In genomic region chr4:76430519-76431388, GRCh38 we compare ENCODE assay signal across 9 cellular contexts. TPM values are rescaled to one million over a fixed set of nuclear protein-coding genes. Genes with fewer than 3 reads are reported as not detected.
A peak's percentile ranks its signal among the peaks of the same experiment; 100 is the strongest.
DNase-seq lines count a peak whose midpoint lies in the region; ATAC-seq and TF ChIP-seq lines count a peak whose summit lies in the region.
"Had no signal": no experiment of that assay in that cellular context is flagged by ENCODE, and none has a peak within 500 bp of the region (broad histone marks: within the 10 kb centered on the region; RNA-seq: fewer than 3 reads in every experiment).

No MANE protein-coding gene starts in this region.

- no peak overlapping the region for H3K4me2 ChIP-seq in Karpas-422 (ENCODE audit: low read depth, low read length, poor library complexity, severe bottlenecking)

- no peak overlapping the region for H3K9ac ChIP-seq in Karpas-422 (ENCODE audit: low read length)

- no peaks in the 10 kb centered on the region for H3K9me2 ChIP-seq in Karpas-422 (replicated peaks; ENCODE audit: insufficient read depth, low read length)

- H3K4me3 ChIP-seq in Karpas-422 (ENCODE audit: low read length) (no peak overlapping the region), fibroblast of mammary gland (ENCODE audit: control insufficient read depth, low read depth, low read length) (no peak overlapping the region)

- no peaks in the 10 kb centered on the region for H3K9me3 ChIP-seq in Karpas-422 (ENCODE audit: low read length)

- no peak overlapping the region for H2AFZ ChIP-seq in Karpas-422 (ENCODE audit: low read length)

- no peaks in the 10 kb centered on the region for H4K20me1 ChIP-seq in Karpas-422 (ENCODE audit: insufficient read depth, low read depth, low read length)

- peak; percentile 70 for TF ChIP-seq CTCF in fibroblast of mammary gland (conservative IDR thresholded peaks at IDR 0.05; ENCODE audit: control insufficient read depth, insufficient read depth, low read depth, low read length)

- no peak overlapping the region for H3K27ac ChIP-seq in Karpas-422 (ENCODE audit: low read length)

- H3K36me3 ChIP-seq in Karpas-422 (ENCODE audit: insufficient read depth, low read length), result no peaks in the 10 kb centered on the region

- no peak for ATAC-seq in HG02610 (IDR thresholded peaks at IDR 0.05; ENCODE audit: unreplicated experiment)

- DNase-seq in NCI-H1436 (lab: John Stamatoyannopoulos, UW) (peak; percentile 29), NCI-H1436 treated with DMSO at 0.1 percent for 48 hours (lab: John Stamatoyannopoulos, UW) (no peak), Karpas-422 (peak; percentile 68), SK-N-DZ (ENCODE audit: low spot score) (peak; percentile 47), fibroblast of mammary gland (ENCODE audit: low read depth) (peak; percentile 66), retina (peak; percentile 60)
- no peak for DNase-seq in activated effector memory CD4-positive, alpha-beta T cell treated with anti-CD3 and anti-CD28 coated beads, Interleukin-2, amount 50 U/mL, for 16 hours

- no peaks in the 10 kb centered on the region for H3K27me3 ChIP-seq in Karpas-422 (ENCODE audit: low read length)

- H3K4me1 ChIP-seq in Karpas-422 (ENCODE audit: low read length), result no peaks in the 10 kb centered on the region

- no peaks in the 10 kb centered on the region for H3K79me2 ChIP-seq in Karpas-422 (ENCODE audit: low read length)

RNA-seq across cellular contexts. Expression of gene SHROOM3, which starts 4.3 kb away (rescaled TPM):
- total RNA-seq in Karpas-422 (2014; rRNA removed; shearing (Covaris generic); ENCODE audit: low replicate concordance), result 0.32 and 0.78 TPM in 2 replicates
- polyA plus RNA-seq in SK-N-DZ (2014; cell fraction: cytosol; rRNA removed), result 5.9 and 9.4 TPM in 2 replicates
- polyA plus RNA-seq in SK-N-DZ (2014; cell fraction: nucleus; rRNA removed), result 3.2 TPM in 2 replicates
- total RNA-seq: CD8-positive, alpha-beta memory T cell had no signal
- polyA plus RNA-seq: CD8-positive, alpha-beta memory T cell had no signal

RNA-seq across cellular contexts. Expression of gene CCDC158, which starts 9.8 kb away (rescaled TPM):
- not detected in 2 replicates for total RNA-seq in Karpas-422 (2014; rRNA removed; shearing (Covaris generic); ENCODE audit: low replicate concordance)
- not detected in 2 replicates for polyA plus RNA-seq in SK-N-DZ (2014; cell fraction: cytosol; rRNA removed)
- polyA plus RNA-seq in SK-N-DZ (2014; cell fraction: nucleus; rRNA removed), result not detected in 2 replicates
- total RNA-seq: CD8-positive, alpha-beta memory T cell had no signal
- polyA plus RNA-seq: CD8-positive, alpha-beta memory T cell had no signal

Comparison
In these comparisons a context has a peak if more than half of its experiments do, and no peak if none do; other contexts are left out.
1. DNase-seq: peak in NCI-H1436 (single experiment), Karpas-422 (single experiment), SK-N-DZ (single experiment), fibroblast of mammary gland (single experiment) and retina (single experiment); none in NCI-H1436 treated with DMSO at 0.1 percent for 48 hours (single experiment) and activated effector memory CD4-positive, alpha-beta T cell treated with anti-CD3 and anti-CD28 coated beads, Interleukin-2, amount 50 U/mL, for 16 hours (single experiment).